In the genomic region with DNA sequence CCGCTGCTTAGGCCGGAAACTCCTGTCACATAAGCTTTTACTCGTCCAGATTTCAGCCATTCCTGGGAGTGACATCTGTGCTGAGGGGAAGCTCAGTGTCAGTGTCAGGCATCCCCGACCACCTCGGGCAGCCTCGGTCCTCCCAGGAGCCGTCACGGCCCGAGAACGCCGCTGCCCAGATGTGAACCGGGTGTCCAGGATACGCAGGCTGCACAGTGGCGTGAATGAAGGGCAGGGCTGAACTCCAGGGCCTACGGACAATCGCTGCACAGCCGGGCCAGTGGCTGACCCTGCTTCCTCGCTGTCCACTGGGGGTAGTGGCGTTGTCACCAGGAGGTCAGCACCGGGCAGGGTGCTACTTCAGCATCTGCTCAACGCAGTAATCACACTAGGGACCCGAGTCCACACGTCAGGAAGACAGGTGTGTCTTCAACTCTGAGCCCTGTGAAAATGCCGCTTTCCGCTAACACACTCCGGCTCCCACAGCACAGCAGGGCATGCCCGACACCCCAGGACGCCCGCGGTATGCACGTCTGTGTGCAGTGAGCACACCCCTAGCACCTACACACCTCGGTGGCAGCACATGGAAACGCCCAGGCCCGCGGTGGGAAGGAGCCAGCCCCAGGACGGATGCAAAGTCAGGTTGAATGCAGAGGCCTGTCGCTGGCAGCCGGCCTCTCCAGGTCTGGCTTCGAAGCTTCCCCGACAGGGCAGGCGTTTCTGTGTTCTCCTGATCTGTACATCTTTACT, we compare ENCODE assay signal across 27 cellular contexts. TPM values are rescaled to one million over a fixed set of nuclear protein-coding genes. Genes with fewer than 3 reads are reported as not detected.
A peak's percentile ranks its signal among the peaks of the same experiment; 100 is the strongest.
DNase-seq lines count a peak whose midpoint lies in the region; ATAC-seq and TF ChIP-seq lines count a peak whose summit lies in the region.
"Had no signal": no experiment of that assay in that cellular context is flagged by ENCODE, and none has a peak within 500 bp of the region (broad histone marks: within the 10 kb centered on the region; RNA-seq: fewer than 3 reads in every experiment).

No MANE protein-coding gene starts in this region.

- peaks cover 47% of the 10 kb centered on the region for H3K4me1 Mint-ChIP-seq in activated naive CD4-positive, alpha-beta T cell treated with anti-CD3 and anti-CD28 coated beads for 36 hours (ENCODE audit: low read depth)
- peaks cover 30% of the 10 kb centered on the region for H3K4me1 Mint-ChIP-seq in activated T-helper 17 cell treated with anti-CD3 and anti-CD28 coated beads, Interleukin-2, amount 50 U/mL, for 72 hours

- peaks cover 9 to 21% of the 10 kb centered on the region in 2 donors for H3K4me1 ChIP-seq in left lung
- H3K4me1 ChIP-seq in trophoblast cell (ENCODE audit: control insufficient read depth in 1 of 2, insufficient read depth in 2 of 2, low read length in 2 of 2), result peaks cover 9 to 11% of the 10 kb centered on the region in 2 experiments

- H3K9ac ChIP-seq in trophoblast cell (ENCODE audit: low read length), result no peak overlapping the region

- H3K4ac ChIP-seq in trophoblast cell (ENCODE audit: low read depth, low read length), result no peak overlapping the region

- H3K4me3 ChIP-seq in left lung (no peak overlapping the region), trophoblast cell (ENCODE audit: low read depth, low read length) (peak overlapping the region; percentile 11)
- H3K4me3 ChIP-seq: esophagus muscularis mucosa, left ventricle myocardium inferior, skin epidermis, thoracic aorta, vagina had no signal

- intact Hi-C loops in activated naive CD4-positive, alpha-beta T cell treated with anti-CD3 and anti-CD28 coated beads for 36 hours (cut with micrococcal nuclease), result no loop called here
- intact Hi-C loops in left lung (cut with DNase I), result no loop called here

- H3K4me2 ChIP-seq in trophoblast cell (ENCODE audit: low read length), result no peak overlapping the region

- no peak overlapping the region for H3K18ac ChIP-seq in trophoblast cell (ENCODE audit: low read length)

- H3K36me3 ChIP-seq in left lung (peaks cover 0 to 26% of the 10 kb centered on the region in 2 donors), trophoblast cell (ENCODE audit: control insufficient read depth in 1 of 2, insufficient read depth in 2 of 2, low read length in 2 of 2) (peaks cover 0 to 2% of the 10 kb centered on the region in 2 experiments)

- H3K14ac ChIP-seq in trophoblast cell (ENCODE audit: low read length), result no peak overlapping the region

- no CpG with 5 or more reads among the region's 41 CpGs for WGBS in trophoblast cell (ENCODE audit: extremely low coverage, insufficient coverage, insufficient read length)

- no peak overlapping the region for H4K91ac ChIP-seq in trophoblast cell (ENCODE audit: low read depth, low read length)

- H3K27ac ChIP-seq in left lung, result no peak overlapping the region
- H3K27ac ChIP-seq in trophoblast cell (ENCODE audit: low read depth, low read length), result no peak overlapping the region
- H3K27ac ChIP-seq: esophagus muscularis mucosa, left ventricle myocardium inferior, skin epidermis, thoracic aorta had no signal

- H3K9me3 Mint-ChIP-seq in activated naive CD4-positive, alpha-beta T cell treated with anti-CD3 and anti-CD28 coated beads for 36 hours, result peaks cover 6% of the 10 kb centered on the region
- peaks cover 10% of the 10 kb centered on the region for H3K9me3 Mint-ChIP-seq in activated T-helper 17 cell treated with anti-CD3 and anti-CD28 coated beads, Interleukin-2, amount 50 U/mL, for 72 hours
- H3K9me3 Mint-ChIP-seq: activated CD4-positive, alpha-beta memory T cell treated with anti-CD3 and anti-CD28 coated beads, Interleukin-2, amount 10 ng/mL, durations not matched to agents 7 days and 5 days; CD4-positive, CD25-positive, alpha-beta regulatory T cell had no signal

- no peak overlapping the region for H2BK5ac ChIP-seq in trophoblast cell (ENCODE audit: low read depth, low read length, poor library complexity)

- H3K27me3 Mint-ChIP-seq in activated naive CD4-positive, alpha-beta T cell treated with anti-CD3 and anti-CD28 coated beads for 36 hours (ENCODE audit: low read depth), result no peaks in the 10 kb centered on the region
- no peaks in the 10 kb centered on the region for H3K27me3 Mint-ChIP-seq in activated T-helper 17 cell treated with anti-CD3 and anti-CD28 coated beads, Interleukin-2, amount 50 U/mL, for 72 hours
- H3K27me3 Mint-ChIP-seq: CD4-positive, CD25-positive, alpha-beta regulatory T cell had no signal

- peaks cover 6% of the 10 kb centered on the region for H3K79me1 ChIP-seq in trophoblast cell (ENCODE audit: low read length)

- H4K12ac ChIP-seq in trophoblast cell (ENCODE audit: low read depth, low read length), result no peak overlapping the region

- peak overlapping the region; percentile 41 for H3K27ac Mint-ChIP-seq in activated naive CD4-positive, alpha-beta T cell treated with anti-CD3 and anti-CD28 coated beads for 36 hours
- no peak overlapping the region for H3K27ac Mint-ChIP-seq in activated T-helper 17 cell treated with anti-CD3 and anti-CD28 coated beads, Interleukin-2, amount 50 U/mL, for 72 hours
- H3K27ac Mint-ChIP-seq: CD4-positive, CD25-positive, alpha-beta regulatory T cell had no signal

- no peak overlapping the region for H2AK5ac ChIP-seq in trophoblast cell (ENCODE audit: low read length)

- peaks cover 0 to 5% of the 10 kb centered on the region in 2 donors for H3K27me3 ChIP-seq in left lung
- H3K27me3 ChIP-seq in trophoblast cell (ENCODE audit: insufficient read depth, low read length), result no peaks in the 10 kb centered on the region
- H3K27me3 ChIP-seq: esophagus muscularis mucosa, vagina had no signal

- no peak overlapping the region for H2BK120ac ChIP-seq in trophoblast cell (ENCODE audit: insufficient read depth, low read length, poor library complexity)

- DNase-seq in activated naive CD4-positive, alpha-beta T cell treated with anti-CD3 and anti-CD28 coated beads for 36 hours, result no peak
- DNase-seq in activated naive CD4-positive, alpha-beta T cell treated with Interleukin-2 at 50 U/mL for 16 hours, result no peak
- peak; percentile 17 to 71 for DNase-seq in left lung
- DNase-seq in trophoblast cell, result no peak
- DNase-seq in GOT3 (lab: John Stamatoyannopoulos, UW), result no peak
- DNase-seq in NCI-H1417 (lab: John Stamatoyannopoulos, UW), result no peak
- DNase-seq: activated CD4-positive, alpha-beta memory T cell treated with anti-CD3 and anti-CD28 coated beads, Interleukin-2, amount 10 ng/mL, durations not matched to agents 7 days and 5 days; activated CD8-positive, alpha-beta memory T cell treated with anti-CD3 and anti-CD28 coated beads, Interleukin-2, amount 50 U/mL, for 4 hours; amygdala; CD4-positive, CD25-positive, alpha-beta regulatory T cell; foreskin fibroblast; islet precursor cell; KBM-7; left ventricle myocardium inferior; NCI-H1092; NCI-H187; NCI-H2171 had no signal

- no peak for ATAC-seq in activated T-helper 17 cell treated with anti-CD3 and anti-CD28 coated beads, Interleukin-2, amount 50 U/mL, for 72 hours (replicated peaks)
- ATAC-seq in left lung (no peak), HG03159 (IDR thresholded peaks at IDR 0.05; ENCODE audit: unreplicated experiment) (no peak)
- ATAC-seq: activated naive CD4-positive, alpha-beta T cell treated with anti-CD3 and anti-CD28 coated beads, Interleukin-2, amount 50 U/mL, for 72 hours had no signal

- CTCF ChIA-PET in activated naive CD4-positive, alpha-beta T cell treated with anti-CD3 and anti-CD28 coated beads for 36 hours (lab: Charles Lee), result interaction anchor here (1.2 kb wide), 1 partner anchor 90 kb away, joined by 3 read pairs; no protein-coding TSS in a partner anchor

- no peak overlapping the region for H2AFZ ChIP-seq in trophoblast cell (ENCODE audit: insufficient read depth, low read length, poor library complexity)

- H3K36me3 Mint-ChIP-seq in activated naive CD4-positive, alpha-beta T cell treated with anti-CD3 and anti-CD28 coated beads for 36 hours (ENCODE audit: low read depth), result peaks cover 18% of the 10 kb centered on the region
- H3K36me3 Mint-ChIP-seq in activated T-helper 17 cell treated with anti-CD3 and anti-CD28 coated beads, Interleukin-2, amount 50 U/mL, for 72 hours (ENCODE audit: low read depth), result peaks cover 23% of the 10 kb centered on the region

- no peak for TF ChIP-seq CTCF in left lung (IDR thresholded peaks at IDR 0.05)

- no peak overlapping the region for H2BK12ac ChIP-seq in trophoblast cell (ENCODE audit: low read length)

- peaks cover 7% of the 10 kb centered on the region for H3K79me2 ChIP-seq in trophoblast cell (ENCODE audit: control insufficient read depth, insufficient read depth, low read length, poor library complexity)

- no peak overlapping the region for H3K4me3 Mint-ChIP-seq in activated naive CD4-positive, alpha-beta T cell treated with anti-CD3 and anti-CD28 coated beads for 36 hours
- H3K4me3 Mint-ChIP-seq in activated T-helper 17 cell treated with anti-CD3 and anti-CD28 coated beads, Interleukin-2, amount 50 U/mL, for 72 hours, result peak overlapping the region; percentile 69

- H4K8ac ChIP-seq in trophoblast cell (ENCODE audit: low read depth, low read length), result no peak overlapping the region

- H3K9me3 ChIP-seq in left lung (peaks cover 0 to 8% of the 10 kb centered on the region in 2 donors), trophoblast cell (ENCODE audit: insufficient read depth, low read depth, low read length) (peaks cover 24% of the 10 kb centered on the region)
- H3K9me3 ChIP-seq: esophagus muscularis mucosa, thoracic aorta, vagina had no signal

- H3K23ac ChIP-seq in trophoblast cell (ENCODE audit: low read length), result no peak overlapping the region

RNA-seq across cellular contexts. Expression of gene LMF1, which starts 3.1 kb away (rescaled TPM):
- total RNA-seq in activated naive CD4-positive, alpha-beta T cell treated with anti-CD3 and anti-CD28 coated beads for 36 hours, result 10 to 100 TPM; 11.5 to 12.3 TPM
- 10 to 100 TPM; 12.3 to 17.8 TPM for total RNA-seq in activated T-helper 17 cell treated with anti-CD3 and anti-CD28 coated beads, Interleukin-2, amount 50 U/mL, for 72 hours
- 10 to 100 TPM; 15.5 to 21.7 TPM for total RNA-seq in left lung
- 8.3 TPM in 2 replicates for polyA plus RNA-seq in trophoblast cell (2013)
- total RNA-seq: HT1080 had no signal

RNA-seq across cellular contexts. Expression of gene SOX8, which starts 13.8 kb away (rescaled TPM):
- 1 to 10 TPM in 1 of 2 experiments, under 1 TPM in 1; 0.74 to 1.0 TPM for total RNA-seq in activated naive CD4-positive, alpha-beta T cell treated with anti-CD3 and anti-CD28 coated beads for 36 hours
- 1 to 10 TPM in 1 of 2 donors, under 1 TPM in 1; 0.35 to 3.8 TPM for total RNA-seq in activated T-helper 17 cell treated with anti-CD3 and anti-CD28 coated beads, Interleukin-2, amount 50 U/mL, for 72 hours
- under 1 TPM; 0.26 to 0.50 TPM for total RNA-seq in left lung
- 1.9 and 2.1 TPM in 2 replicates for polyA plus RNA-seq in trophoblast cell (2013)
- total RNA-seq: HT1080, M059J, RPMI7951 had no signal

Comparison
In these comparisons a context has a peak if more than half of its experiments do, and no peak if none do; other contexts are left out.
1. DNase-seq: peak in left lung (2 of 2); none in activated naive CD4-positive, alpha-beta T cell treated with anti-CD3 and anti-CD28 coated beads for 36 hours (single experiment), activated naive CD4-positive, alpha-beta T cell treated with Interleukin-2 at 50 U/mL for 16 hours (single experiment), trophoblast cell (0 of 2), GOT3 (single experiment) and NCI-H1417 (0 of 3).